Comparison of ENCODE assay signal across 8 cellular contexts in genomic region chr14:52131640-52132320, GRCh38.
A peak's percentile ranks its signal among the peaks of the same experiment; 100 is the strongest.
DNase-seq lines count a peak whose midpoint lies in the region; ATAC-seq lines count a peak whose summit lies in the region.

No MANE protein-coding gene starts in this region.

- ATAC-seq in Right ventricle myocardium inferior (peak; percentile 88), GM18861 (IDR thresholded peaks at IDR 0.05; ENCODE audit: unreplicated experiment) (no peak), HG03095 (IDR thresholded peaks at IDR 0.05; ENCODE audit: unreplicated experiment) (no peak)

- intact Hi-C loops in Right ventricle myocardium inferior (cut with DNase I) = loop anchor here (1.0 to 10.0 kb wide), 2 partner anchors 135 to 347 kb away; no protein-coding TSS in a partner anchor

- DNase-seq in C1 segment of cervical spinal cord (lab: John Stamatoyannopoulos, UW) = peak in 11 of 14 donors; percentile 9 to 67 (median 30)
- peak; percentile 84 for DNase-seq in HK-2 (ENCODE audit: unreplicated experiment)
- DNase-seq in NCI-H774 (lab: John Stamatoyannopoulos, UW) = peak; percentile 45
- peak; percentile 23 for DNase-seq in activated naive CD4-positive, alpha-beta T cell treated with anti-CD3 and anti-CD28 coated beads, Interleukin-2, amount 50 U/mL, for 16 hours
- DNase-seq in Right ventricle myocardium inferior (ENCODE audit: missing footprints) = no peak
- DNase-seq in pons (ENCODE audit: low spot score) = peak; percentile 91
